ENCODE assay signal across 15 cellular contexts in the genomic region with DNA sequence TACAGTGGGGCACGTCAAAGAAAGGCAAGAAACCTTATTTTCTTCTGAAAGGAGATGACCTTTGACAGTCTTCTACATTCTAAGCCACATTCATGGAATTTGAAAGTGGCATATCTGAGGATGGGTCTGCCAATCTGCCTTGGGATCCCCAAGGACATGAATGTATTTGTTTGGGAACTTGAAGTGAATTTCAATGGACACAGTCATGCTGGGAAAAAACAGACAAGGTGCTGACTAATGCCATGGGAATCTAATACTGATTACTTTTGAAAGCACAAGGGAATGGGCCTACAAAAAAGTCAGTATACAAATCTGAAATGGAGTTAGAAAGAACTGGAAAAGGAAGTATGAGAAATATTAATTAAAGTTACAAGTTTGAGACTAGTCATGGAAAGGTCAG.
A peak's percentile ranks its signal among the peaks of the same experiment; 100 is the strongest.
DNase-seq lines count a peak whose midpoint lies in the region; ATAC-seq, FAIRE-seq and TF ChIP-seq lines count a peak whose summit lies in the region.
"Had no signal": no experiment of that assay in that cellular context is flagged by ENCODE, and none has a peak within 500 bp of the region (broad histone marks: within the 10 kb centered on the region; RNA-seq: fewer than 3 reads in every experiment).

No MANE protein-coding gene starts in this region.

- peak; percentile 9 for DNase-seq in HFF-Myc (ENCODE audit: extremely low read depth, low read depth)
- DNase-seq in astrocyte of the hippocampus (ENCODE audit: low read depth, low spot score), result peak; percentile 90
- DNase-seq in hepatic stellate cell (ENCODE audit: low spot score), result peak; percentile 68
- DNase-seq in urothelium cell line (ENCODE audit: low spot score), result peak; percentile 2
- no peak for DNase-seq in neural progenitor cell (ENCODE audit: low spot score)
- DNase-seq in NCI-H2227 (lab: John Stamatoyannopoulos, UW; ENCODE audit: unreplicated experiment), result no peak
- DNase-seq: activated CD4-positive, alpha-beta memory T cell treated with anti-CD3 and anti-CD28 coated beads, Interleukin-2, amount 10 ng/mL, durations not matched to agents 7 days and 5 days; activated naive CD4-positive, alpha-beta T cell treated with anti-CD3 and anti-CD28 coated beads, Interleukin-2, amount 10 ng/mL, durations not matched to agents 7 days and 5 days; DMS153; dorsolateral prefrontal cortex; right cardiac atrium had no signal

- no peak overlapping the region for H2AFZ ChIP-seq in neural progenitor cell (replicated peaks)

- H3K4me2 ChIP-seq in neural progenitor cell, result no peak overlapping the region

- no peaks in the 10 kb centered on the region for H3K27me3 ChIP-seq in neural progenitor cell
- H3K27me3 ChIP-seq: dorsolateral prefrontal cortex had no signal

- H3K27me3 Mint-ChIP-seq in neural progenitor cell (ENCODE audit: insufficient read depth, low read depth), result peaks cover 7% of the 10 kb centered on the region
- H3K27me3 Mint-ChIP-seq: activated CD4-positive, alpha-beta memory T cell treated with anti-CD3 and anti-CD28 coated beads, Interleukin-2, amount 10 ng/mL, durations not matched to agents 7 days and 5 days; activated naive CD4-positive, alpha-beta T cell treated with anti-CD3 and anti-CD28 coated beads, Interleukin-2, amount 10 ng/mL, durations not matched to agents 7 days and 5 days had no signal

- H3K27ac Mint-ChIP-seq in neural progenitor cell, result no peak overlapping the region
- H3K27ac Mint-ChIP-seq: activated CD4-positive, alpha-beta memory T cell treated with anti-CD3 and anti-CD28 coated beads, Interleukin-2, amount 10 ng/mL, durations not matched to agents 7 days and 5 days; activated naive CD4-positive, alpha-beta T cell treated with anti-CD3 and anti-CD28 coated beads, Interleukin-2, amount 10 ng/mL, durations not matched to agents 7 days and 5 days; T-helper 2 cell treated with Interferon-gamma antibody and Interleukin-4, amounts not matched to agents 5 μg/mL and 100 μg/mL, for 36 hours had no signal

- H3K4me3 ChIP-seq in HFF-Myc (replicated peaks; ENCODE audit: low read depth, low read length) (no peak overlapping the region), neural progenitor cell (no peak overlapping the region)
- H3K4me3 ChIP-seq: dorsolateral prefrontal cortex had no signal

- H3K79me2 ChIP-seq in neural progenitor cell (ENCODE audit: low read depth), result no peaks in the 10 kb centered on the region

- no peaks in the 10 kb centered on the region for H3K9me3 ChIP-seq in neural progenitor cell (ENCODE audit: low read depth)

- TF ChIP-seq CTCF in HFF-Myc (IDR thresholded peaks at IDR 0.05; ENCODE audit: low read depth, low read length, missing control alignments) (no peak), neural progenitor cell (IDR thresholded peaks at IDR 0.05) (no peak)

- no peak overlapping the region for H3K27ac ChIP-seq in neural progenitor cell
- H3K27ac ChIP-seq: dorsolateral prefrontal cortex had no signal

- no peak for FAIRE-seq in urothelium cell line (lab: Jason Lieb, UNC)
- FAIRE-seq: GM12891, H1 had no signal

- peaks cover 9% of the 10 kb centered on the region for H3K9me3 Mint-ChIP-seq in neural progenitor cell
- H3K9me3 Mint-ChIP-seq: activated naive CD4-positive, alpha-beta T cell treated with anti-CD3 and anti-CD28 coated beads, Interleukin-2, amount 10 ng/mL, durations not matched to agents 7 days and 5 days; T-helper 2 cell treated with Interferon-gamma antibody and Interleukin-4, amounts not matched to agents 5 μg/mL and 100 μg/mL, for 36 hours had no signal

- no peaks in the 10 kb centered on the region for H3K36me3 ChIP-seq in neural progenitor cell

- peaks cover 7% of the 10 kb centered on the region for H3K4me1 Mint-ChIP-seq in neural progenitor cell
- H3K4me1 Mint-ChIP-seq: activated CD4-positive, alpha-beta memory T cell treated with anti-CD3 and anti-CD28 coated beads, Interleukin-2, amount 10 ng/mL, durations not matched to agents 7 days and 5 days; activated naive CD4-positive, alpha-beta T cell treated with anti-CD3 and anti-CD28 coated beads, Interleukin-2, amount 10 ng/mL, durations not matched to agents 7 days and 5 days had no signal

- ATAC-seq in HG02970 (IDR thresholded peaks at IDR 0.05; ENCODE audit: low FRiP score, unreplicated experiment), result no peak
- ATAC-seq: right cardiac atrium had no signal

- H3K9ac ChIP-seq in neural progenitor cell, result no peak overlapping the region

- no peaks in the 10 kb centered on the region for H3F3A ChIP-seq in neural progenitor cell (ENCODE audit: low read depth)

- H3K4me3 Mint-ChIP-seq in neural progenitor cell, result no peak overlapping the region
- H3K4me3 Mint-ChIP-seq: activated CD4-positive, alpha-beta memory T cell treated with anti-CD3 and anti-CD28 coated beads, Interleukin-2, amount 10 ng/mL, durations not matched to agents 7 days and 5 days; activated naive CD4-positive, alpha-beta T cell treated with anti-CD3 and anti-CD28 coated beads, Interleukin-2, amount 10 ng/mL, durations not matched to agents 7 days and 5 days; T-helper 2 cell treated with Interferon-gamma antibody and Interleukin-4, amounts not matched to agents 5 μg/mL and 100 μg/mL, for 36 hours had no signal

- no peaks in the 10 kb centered on the region for H3K4me1 ChIP-seq in neural progenitor cell

- no peaks in the 10 kb centered on the region for H4K20me1 ChIP-seq in neural progenitor cell (ENCODE audit: low read depth)

- no peaks in the 10 kb centered on the region for H3K36me3 Mint-ChIP-seq in neural progenitor cell
- H3K36me3 Mint-ChIP-seq: activated naive CD4-positive, alpha-beta T cell treated with anti-CD3 and anti-CD28 coated beads, Interleukin-2, amount 10 ng/mL, durations not matched to agents 7 days and 5 days had no signal

Comparison
In these comparisons a context has a peak if more than half of its experiments do, and no peak if none do; other contexts are left out.
1. DNase-seq: peak in HFF-Myc (single experiment), astrocyte of the hippocampus (single experiment), hepatic stellate cell (single experiment) and urothelium cell line (single experiment); none in neural progenitor cell (single experiment) and NCI-H2227 (single experiment).